ENCODE assay signal across 22 cellular contexts in the genomic region with DNA sequence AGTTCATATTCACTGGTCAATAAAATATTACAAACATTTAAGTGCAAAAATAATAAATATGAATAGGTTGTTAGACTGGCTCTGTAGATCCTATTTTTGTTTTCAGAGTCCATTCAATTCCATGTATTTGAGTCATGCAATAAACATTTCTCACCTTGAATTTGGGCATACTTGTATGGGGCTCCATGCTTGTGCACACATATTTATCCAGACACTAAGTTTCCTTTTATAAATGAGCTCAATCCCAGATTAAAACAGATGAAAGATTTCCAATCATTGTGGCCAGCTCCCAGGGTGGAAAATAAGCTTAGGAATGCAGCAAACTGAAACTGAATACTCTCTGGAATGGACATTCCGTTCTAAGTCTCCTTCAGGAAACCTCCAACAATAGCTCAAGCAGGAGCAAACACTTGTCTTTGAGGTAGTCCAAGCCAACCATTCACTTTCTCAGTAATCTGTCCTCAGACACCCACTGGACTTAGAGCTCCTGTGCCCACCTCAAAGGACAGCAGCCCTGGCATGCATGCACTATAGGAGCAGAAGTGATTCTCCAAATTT. TPM values are rescaled to one million over a fixed set of nuclear protein-coding genes. Genes with fewer than 3 reads are reported as not detected.
DNase-seq lines count a peak whose midpoint lies in the region; ATAC-seq, FAIRE-seq and TF ChIP-seq lines count a peak whose summit lies in the region.
"Had no signal": no experiment of that assay in that cellular context is flagged by ENCODE, and none has a peak within 500 bp of the region (broad histone marks: within the 10 kb centered on the region; RNA-seq: fewer than 3 reads in every experiment).

No MANE protein-coding gene starts in this region.

- 54 to 63% methylated on average over 1 of the region's 1 CpG for WGBS in pancreas, 2 donors

- no peaks in the 10 kb centered on the region for H3K27me3 ChIP-seq in left ventricle myocardium inferior (ENCODE audit: low read depth)
- no peaks in the 10 kb centered on the region for H3K27me3 ChIP-seq in right atrium auricular region
- H3K27me3 ChIP-seq in pancreas = no peaks in the 10 kb centered on the region

- H3K36me3 ChIP-seq in left ventricle myocardium inferior (no peaks in the 10 kb centered on the region), right atrium auricular region (no peaks in the 10 kb centered on the region), pancreas (no peaks in the 10 kb centered on the region)

- TF ChIP-seq CTCF in left ventricle myocardium inferior (IDR thresholded peaks at IDR 0.05; ENCODE audit: borderline replicate concordance) (no peak), right atrium auricular region (IDR thresholded peaks at IDR 0.05) (no peak), fibroblast of pulmonary artery (IDR thresholded peaks at IDR 0.05; ENCODE audit: low read length, missing control alignments) (no peak), pancreas (IDR thresholded peaks at IDR 0.05) (no peak)

- H3K4me3 ChIP-seq in left ventricle myocardium inferior (peak overlapping the region; percentile 30), right atrium auricular region (no peak overlapping the region), fibroblast of pulmonary artery (replicated peaks; ENCODE audit: low read depth, low read length) (peak overlapping the region; percentile 28), pancreas (no peak overlapping the region)
- H3K4me3 ChIP-seq: A549, mucosa of descending colon had no signal

- peak; percentile 90 for FAIRE-seq in pancreas (lab: Jason Lieb, UNC)
- FAIRE-seq: A549, endometrium, frontal cortex, urothelium cell line had no signal

- no peaks in the 10 kb centered on the region for H3K9me3 ChIP-seq in left ventricle myocardium inferior (replicated peaks)
- H3K9me3 ChIP-seq in right atrium auricular region = no peaks in the 10 kb centered on the region
- no peaks in the 10 kb centered on the region for H3K9me3 ChIP-seq in pancreas
- H3K9me3 ChIP-seq: A549 had no signal

- DNase-seq in left ventricle myocardium inferior (no peak), right atrium auricular region (ENCODE audit: low spot score) (no peak), fibroblast of pulmonary artery (ENCODE audit: low read depth) (peak; percentile 65), pancreas (no peak), GM03348 (ENCODE audit: low spot score) (no peak), NCI-H774 (lab: John Stamatoyannopoulos, UW) (no peak), amniotic stem cell (lab: John Stamatoyannopoulos, UW) (no peak)
- no peak for DNase-seq in effector CD4-positive, alpha-beta T cell
- DNase-seq: activated CD4-positive, alpha-beta T cell treated with anti-CD3 and anti-CD28 coated beads for 1 hour; C1 segment of cervical spinal cord; cerebellar nuclear complex; mucosa of descending colon; NCI-H1048; NCI-H2029; NK-92 treated with Interleukin-12 subunit alpha and Interleukin-12 subunit beta, amount 100 ng/mL, for 24 hours; stimulated activated CD4-positive, alpha-beta T cell treated with anti-CD3 and anti-CD28 coated beads, Interleukin-1b, Interleukin-23, amount 100 ng/mL, for 48 hours; stimulated activated naive CD4-positive, alpha-beta T cell treated with Interleukin-2 at 50 U/mL for 16 hours had no signal

- peak overlapping the region; percentile 59 for H3K27ac ChIP-seq in left ventricle myocardium inferior (replicated peaks)
- peak overlapping the region in 1 of 2 donors; percentile 19 for H3K27ac ChIP-seq in right atrium auricular region
- no peak overlapping the region for H3K27ac ChIP-seq in pancreas
- H3K27ac ChIP-seq: A549, KMS-11 had no signal

- H3K4me1 ChIP-seq in left ventricle myocardium inferior (peaks cover 4% of the 10 kb centered on the region), right atrium auricular region (no peaks in the 10 kb centered on the region), pancreas (no peaks in the 10 kb centered on the region)
- H3K4me1 ChIP-seq: A549 had no signal

- intact Hi-C loops in left ventricle myocardium inferior (cut with micrococcal nuclease) = no loop called here
- intact Hi-C loops in pancreas (cut with DNase I) = no loop called here

- ATAC-seq in pancreas = no peak
- ATAC-seq: A549, mucosa of descending colon had no signal

RNA-seq across cellular contexts. Expression of a gene that starts 16.4 kb away (rescaled TPM):
- 143 TPM for total RNA-seq in left ventricle myocardium inferior
- total RNA-seq in right atrium auricular region = 100 to 1,000 TPM; 111 to 135 TPM
- total RNA-seq in pancreas = 10 to 100 TPM; 28.4 to 46.5 (median 34.8) TPM
- polyA plus RNA-seq in pancreas = 1 to 10 TPM; 9.1 to 9.4 TPM

Comparison
In these comparisons a context has a peak if more than half of its experiments do, and no peak if none do; other contexts are left out.
1. H3K4me3 ChIP-seq: peak in left ventricle myocardium inferior (single experiment) and fibroblast of pulmonary artery (single experiment); none in right atrium auricular region (0 of 2) and pancreas (0 of 4).